Comparison of ENCODE assay signal across 15 cellular contexts in the genomic region with DNA sequence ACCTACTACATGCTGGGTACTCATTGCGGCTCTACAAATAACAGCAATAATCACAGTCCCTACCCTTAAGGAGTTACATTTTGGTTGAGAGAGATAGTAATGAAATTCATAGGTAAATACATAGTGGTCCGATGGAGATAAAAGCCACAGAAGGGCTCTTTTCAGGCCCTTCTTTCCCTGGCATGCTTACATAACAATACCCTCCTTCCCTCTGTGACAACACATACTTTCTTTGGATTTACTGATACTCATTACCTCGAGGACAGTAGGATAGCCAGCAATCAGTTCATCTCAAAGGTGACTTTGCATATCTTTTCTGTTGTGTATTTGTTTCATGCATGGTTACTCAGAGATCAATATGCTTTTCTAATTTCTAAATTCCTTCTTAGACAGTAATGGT. TPM values are rescaled to one million over a fixed set of nuclear protein-coding genes. Genes with fewer than 3 reads are reported as not detected.
DNase-seq lines count a peak whose midpoint lies in the region; ATAC-seq and TF ChIP-seq lines count a peak whose summit lies in the region.
"Had no signal": no experiment of that assay in that cellular context is flagged by ENCODE, and none has a peak within 500 bp of the region (broad histone marks: within the 10 kb centered on the region; RNA-seq: fewer than 3 reads in every experiment).

No MANE protein-coding gene starts in this region.

- peaks cover 40% of the 10 kb centered on the region for H3K36me3 Mint-ChIP-seq in WTC11

- POLR2A ChIA-PET in WTC11 (lab: Charles Lee) = no interaction called here

- H3K27me3 Mint-ChIP-seq in WTC11 (ENCODE audit: low read depth) = no peaks in the 10 kb centered on the region
- H3K27me3 Mint-ChIP-seq: CD4-positive, alpha-beta memory T cell had no signal

- H3K4me3 Mint-ChIP-seq in WTC11 = no peak overlapping the region
- H3K4me3 Mint-ChIP-seq: CD4-positive, alpha-beta memory T cell had no signal

- H3K36me3 ChIP-seq in H7 (replicated peaks; ENCODE audit: control insufficient read depth, insufficient read depth, low read length) = no peaks in the 10 kb centered on the region

- H3K27me3 ChIP-seq in H7 (ENCODE audit: control insufficient read depth, insufficient read depth, low read length) = no peaks in the 10 kb centered on the region

- H3K9me3 Mint-ChIP-seq in WTC11 = peaks cover 12% of the 10 kb centered on the region

- H3K4me3 ChIP-seq in H7 (ENCODE audit: insufficient read depth, low read depth, low read length) = no peak overlapping the region
- H3K4me3 ChIP-seq: GM23248 had no signal

- peak; percentile 75 for ATAC-seq in WTC11

- peak overlapping the region; percentile 33; the same call in 1 of the 2 replicates for H3K27ac Mint-ChIP-seq in WTC11

- peak; percentile 51 for DNase-seq in H7
- no peak for DNase-seq in WTC11 (ENCODE audit: low spot score)
- DNase-seq in iPS-NIHi11 (ENCODE audit: low spot score) = peak; percentile 32
- DNase-seq in NCI-H446 (lab: John Stamatoyannopoulos, UW) = no peak
- DNase-seq in SKM-1 (lab: John Stamatoyannopoulos, UW; ENCODE audit: unreplicated experiment) = no peak
- DNase-seq in mucosa of gallbladder (ENCODE audit: low spot score) = no peak
- DNase-seq: C1 segment of cervical spinal cord; Calu3; CD4-positive, alpha-beta memory T cell; COR-L47; DMS53; DMS79 treated with DMSO at 0.1 percent for 48 hours; GF-D8; GM23248; HCEC 1CT had no signal

- TF ChIP-seq CTCF in WTC11 (IDR thresholded peaks at IDR 0.05) = no peak

- CTCF ChIA-PET in WTC11 (lab: Charles Lee) = interaction anchor here (1.0 to 2.3 kb wide), 2 partner anchors 9 to 16 kb away, joined by 3 to 8 read pairs; no protein-coding TSS in a partner anchor

- H3K4me1 Mint-ChIP-seq in WTC11 = peaks cover 13% of the 10 kb centered on the region
- H3K4me1 Mint-ChIP-seq: CD4-positive, alpha-beta memory T cell had no signal

TF ChIP-seq in WTC11, 78 proteins besides CTCF, POLR2A, EP300 and RAD21:
- TF ChIP-seq KAT7 (CRISPR knock-in tag; IDR thresholded peaks at IDR 0.05; ENCODE audit: borderline replicate concordance) = no peak
- no peak for TF ChIP-seq OVOL2 (CRISPR knock-in tag; IDR thresholded peaks at IDR 0.05; ENCODE audit: borderline replicate concordance)
- TF ChIP-seq, protein P1, sequence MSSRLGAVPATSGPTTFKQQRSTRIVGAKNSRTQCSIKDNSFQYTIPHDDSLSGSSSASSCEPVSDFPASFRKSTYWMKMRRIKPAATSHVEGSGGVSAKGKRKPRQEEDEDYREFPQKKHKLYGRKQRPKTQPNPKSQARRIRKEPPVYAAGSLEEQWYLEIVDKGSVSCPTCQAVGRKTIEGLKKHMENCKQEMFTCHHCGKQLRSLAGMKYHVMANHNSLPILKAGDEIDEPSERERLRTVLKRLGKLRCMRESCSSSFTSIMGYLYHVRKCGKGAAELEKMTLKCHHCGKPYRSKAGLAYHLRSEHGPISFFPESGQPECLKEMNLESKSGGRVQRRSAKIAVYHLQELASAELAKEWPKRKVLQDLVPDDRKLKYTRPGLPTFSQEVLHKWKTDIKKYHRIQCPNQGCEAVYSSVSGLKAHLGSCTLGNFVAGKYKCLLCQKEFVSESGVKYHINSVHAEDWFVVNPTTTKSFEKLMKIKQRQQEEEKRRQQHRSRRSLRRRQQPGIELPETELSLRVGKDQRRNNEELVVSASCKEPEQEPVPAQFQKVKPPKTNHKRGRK (CRISPR knock-in tag; IDR thresholded peaks at IDR 0.05; ENCODE audit: borderline replicate concordance) = no peak
- no peak for TF ChIP-seq CREB1 (CRISPR knock-in tag; IDR thresholded peaks at IDR 0.05)
- TF ChIP-seq, protein P2, sequence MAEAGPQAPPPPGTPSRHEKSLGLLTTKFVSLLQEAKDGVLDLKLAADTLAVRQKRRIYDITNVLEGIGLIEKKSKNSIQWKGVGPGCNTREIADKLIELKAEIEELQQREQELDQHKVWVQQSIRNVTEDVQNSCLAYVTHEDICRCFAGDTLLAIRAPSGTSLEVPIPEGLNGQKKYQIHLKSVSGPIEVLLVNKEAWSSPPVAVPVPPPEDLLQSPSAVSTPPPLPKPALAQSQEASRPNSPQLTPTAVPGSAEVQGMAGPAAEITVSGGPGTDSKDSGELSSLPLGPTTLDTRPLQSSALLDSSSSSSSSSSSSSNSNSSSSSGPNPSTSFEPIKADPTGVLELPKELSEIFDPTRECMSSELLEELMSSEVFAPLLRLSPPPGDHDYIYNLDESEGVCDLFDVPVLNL (CRISPR knock-in tag; IDR thresholded peaks at IDR 0.05; ENCODE audit: borderline replicate concordance, low read depth) = no peak
- TF ChIP-seq CBFB (CRISPR knock-in tag; IDR thresholded peaks at IDR 0.05; ENCODE audit: low read depth) = no peak
- no peak for TF ChIP-seq MLX (CRISPR knock-in tag; IDR thresholded peaks at IDR 0.05)
- TF ChIP-seq HMGA2 (CRISPR knock-in tag; IDR thresholded peaks at IDR 0.05) = no peak
- no peak for TF ChIP-seq GABPB1 (CRISPR knock-in tag; IDR thresholded peaks at IDR 0.05)
- TF ChIP-seq GTF2I (CRISPR knock-in tag; conservative IDR thresholded peaks at IDR 0.05) = no peak
- TF ChIP-seq SMAD4 (CRISPR knock-in tag; IDR thresholded peaks at IDR 0.05) = no peak

RNA-seq across cellular contexts. Expression of gene HSPBAP1, which starts 54.5 kb away (rescaled TPM):
- total RNA-seq in H7 (2014; rRNA removed; shearing (Covaris generic)) = 9.2 and 12.2 TPM in 2 replicates
- 7.6 to 10.4 TPM (median 9.1 TPM) in 3 replicates for total RNA-seq in WTC11 (2021)
- 8.2 TPM for total RNA-seq in mucosa of gallbladder

RNA-seq across cellular contexts. Expression of gene SLC49A4, which starts 55.7 kb away (rescaled TPM):
- total RNA-seq in H7 (2014; rRNA removed; shearing (Covaris generic)) = 8.4 and 10.0 TPM in 2 replicates
- total RNA-seq in WTC11 (2021) (8.0 to 10.2 TPM (median 8.5 TPM) in 3 replicates), mucosa of gallbladder (19.9 TPM)

RNA-seq across cellular contexts. Expression of gene PARP14, which starts 58.5 kb away (rescaled TPM):
- 5.6 and 8.5 TPM in 2 replicates for total RNA-seq in H7 (2014; rRNA removed; shearing (Covaris generic))
- total RNA-seq in WTC11 (2021) (15.9 to 17.6 TPM (median 16.8 TPM) in 3 replicates), mucosa of gallbladder (36.5 TPM)

Comparison
In these comparisons a context has a peak if more than half of its experiments do, and no peak if none do; other contexts are left out.
1. DNase-seq: peak in H7 (single experiment) and iPS-NIHi11 (single experiment); none in WTC11 (single experiment), NCI-H446 (0 of 2), SKM-1 (single experiment) and mucosa of gallbladder (single experiment).